Comparison of ENCODE assay signal across 8 cellular contexts in genomic region chr10:74827045-74827441, GRCh38. TPM values are rescaled to one million over a fixed set of nuclear protein-coding genes. Genes with fewer than 3 reads are reported as not detected.
DNase-seq lines count a peak whose midpoint lies in the region; ATAC-seq and TF ChIP-seq lines count a peak whose summit lies in the region.

No MANE protein-coding gene starts in this region.

- H3K4me1 ChIP-seq in BE2C (peaks cover 21% of the 10 kb centered on the region), mesenchymal stem cell (ENCODE audit: control insufficient read depth, insufficient read depth, low read depth, low read length) (peaks cover 10% of the 10 kb centered on the region), aorta (ENCODE audit: control insufficient read depth in 1 of 2, insufficient read depth in 2 of 2, low read length in 2 of 2) (peaks cover 2 to 5% of the 10 kb centered on the region in 2 donors)

- DNase-seq in BE2C (no peak), HEK293T (ENCODE audit: extremely low spot score) (no peak), mesenchymal stem cell (no peak), aorta (peak in 1 of 2 donors; percentile 54), NCI-H524 treated with DMSO at 0.1 percent for 48 hours (lab: John Stamatoyannopoulos, UW) (no peak), NCI-H1048 (lab: John Stamatoyannopoulos, UW) (no peak)

- H4K91ac ChIP-seq in mesenchymal stem cell (ENCODE audit: low read length): peak overlapping the region; percentile 6

- H3K14ac ChIP-seq in mesenchymal stem cell (ENCODE audit: low read length in 2 of 2): peak overlapping the region in 1 of 2 experiments; percentile 78

- H2AFZ ChIP-seq in mesenchymal stem cell (ENCODE audit: low read depth, low read length): no peak overlapping the region

- peak overlapping the region; percentile 65 for H3K4me3 ChIP-seq in BE2C (ENCODE audit: low read depth, low read length)
- peak overlapping the region; percentile 72 to 90 for H3K4me3 ChIP-seq in mesenchymal stem cell (ENCODE audit: insufficient read depth in 1 of 2, low read depth in 1 of 2, low read length in 2 of 2)
- peak overlapping the region; percentile 15 to 62 for H3K4me3 ChIP-seq in aorta (ENCODE audit: low read length in 2 of 2)

- intact Hi-C loops in aorta (cut with DNase I): loop anchor here (5.0 to 10.0 kb wide), 3 partner anchors 98 to 562 kb away; no protein-coding TSS in a partner anchor

- no peak overlapping the region for H2BK120ac ChIP-seq in mesenchymal stem cell (ENCODE audit: low read depth, low read length)

- POLR2A ChIA-PET in HEK293T (lab: Yijun Ruan, JAX): interaction anchor here (1.2 kb wide), 1 partner anchor 9 kb away, joined by 3 read pairs; no protein-coding TSS in a partner anchor

- H2AK5ac ChIP-seq in mesenchymal stem cell (ENCODE audit: low read length, severe bottlenecking): no peak overlapping the region

- H2BK12ac ChIP-seq in mesenchymal stem cell (ENCODE audit: low read length in 2 of 2): peak overlapping the region in 1 of 2 experiments; percentile 83

- no peak overlapping the region for H2BK15ac ChIP-seq in mesenchymal stem cell (ENCODE audit: low read depth, poor library complexity, severe bottlenecking)

- CTCF ChIA-PET in HEK293T (lab: Yijun Ruan, JAX): no interaction called here

- ATAC-seq in aorta (ENCODE audit: low FRiP score): no peak
- ATAC-seq in GM21360 (IDR thresholded peaks at IDR 0.05; ENCODE audit: unreplicated experiment): no peak

- H3K27me3 ChIP-seq in BE2C (no peaks in the 10 kb centered on the region), mesenchymal stem cell (ENCODE audit: control insufficient read depth in 1 of 2, insufficient read depth in 1 of 2, low read length in 2 of 2) (no peaks in the 10 kb centered on the region), aorta (ENCODE audit: control insufficient read depth in 1 of 2, insufficient read depth in 2 of 2, low read length in 1 of 2) (no peaks in the 10 kb centered on the region)

- H3K18ac ChIP-seq in mesenchymal stem cell (ENCODE audit: low read depth in 1 of 2, low read length in 2 of 2): peak overlapping the region in 1 of 2 experiments; percentile 86

- H3K9ac ChIP-seq in mesenchymal stem cell (ENCODE audit: low read length): peak overlapping the region; percentile 60

- peak overlapping the region in 1 of 2 experiments; percentile 87 for H3K23ac ChIP-seq in mesenchymal stem cell (ENCODE audit: low read length in 2 of 2)

- peak overlapping the region in 1 of 2 experiments; percentile 47 for H3K4ac ChIP-seq in mesenchymal stem cell (ENCODE audit: low read depth in 1 of 2, low read length in 2 of 2)

- peak overlapping the region; percentile 19 for H4K8ac ChIP-seq in mesenchymal stem cell (ENCODE audit: low read length)

- H3K27ac ChIP-seq in angular gyrus (ENCODE audit: low read depth, low read length): peak overlapping the region; percentile 84
- no peak overlapping the region for H3K27ac ChIP-seq in mesenchymal stem cell (ENCODE audit: low read length, poor library complexity, severe bottlenecking)
- no peak overlapping the region for H3K27ac ChIP-seq in aorta (ENCODE audit: low read depth in 1 of 2, low read length in 2 of 2)

- H3K9me3 ChIP-seq in BE2C (no peaks in the 10 kb centered on the region), mesenchymal stem cell (ENCODE audit: control insufficient read depth, low read length) (no peaks in the 10 kb centered on the region), aorta (ENCODE audit: control insufficient read depth, low read length) (no peaks in the 10 kb centered on the region)

- H3K79me1 ChIP-seq in mesenchymal stem cell (replicated peaks; ENCODE audit: low read length, poor library complexity, severe bottlenecking): peaks cover 10% of the 10 kb centered on the region

- 13% methylated on average over 17 of the region's 17 CpGs for WGBS in mesenchymal stem cell
- 4 to 8% methylated on average over 17 of the region's 17 CpGs for WGBS in aorta, 2 donors

- no peak overlapping the region for H2BK5ac ChIP-seq in mesenchymal stem cell (ENCODE audit: low read depth, low read length, poor library complexity, severe bottlenecking)

- H3K4me2 ChIP-seq in mesenchymal stem cell (ENCODE audit: low read length, poor library complexity, severe bottlenecking): peak overlapping the region; percentile 82

- H3K36me3 ChIP-seq in BE2C (no peaks in the 10 kb centered on the region), mesenchymal stem cell (ENCODE audit: control insufficient read depth in 1 of 2, insufficient read depth in 2 of 2, low read depth in 1 of 2, low read length in 2 of 2) (peaks cover 0 to 5% of the 10 kb centered on the region in 2 experiments), aorta (ENCODE audit: control insufficient read depth in 1 of 2, insufficient read depth in 2 of 2, low read length in 1 of 2) (no peaks in the 10 kb centered on the region)

- TF ChIP-seq CTCF in BE2C (IDR thresholded peaks at IDR 0.05; ENCODE audit: low read depth, low read length): no peak

TF ChIP-seq in HEK293T, 16 proteins besides CTCF, POLR2A, EP300 and RAD21:
- TF ChIP-seq, protein P1, sequence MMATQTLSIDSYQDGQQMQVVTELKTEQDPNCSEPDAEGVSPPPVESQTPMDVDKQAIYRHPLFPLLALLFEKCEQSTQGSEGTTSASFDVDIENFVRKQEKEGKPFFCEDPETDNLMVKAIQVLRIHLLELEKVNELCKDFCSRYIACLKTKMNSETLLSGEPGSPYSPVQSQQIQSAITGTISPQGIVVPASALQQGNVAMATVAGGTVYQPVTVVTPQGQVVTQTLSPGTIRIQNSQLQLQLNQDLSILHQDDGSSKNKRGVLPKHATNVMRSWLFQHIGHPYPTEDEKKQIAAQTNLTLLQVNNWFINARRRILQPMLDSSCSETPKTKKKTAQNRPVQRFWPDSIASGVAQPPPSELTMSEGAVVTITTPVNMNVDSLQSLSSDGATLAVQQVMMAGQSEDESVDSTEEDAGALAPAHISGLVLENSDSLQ (IDR thresholded peaks at IDR 0.05): no peak
- TF ChIP-seq L3MBTL2 (conservative IDR thresholded peaks at IDR 0.05) (peak; percentile 37; the same call in 1 of the 2 replicates), CTBP1 (IDR thresholded peaks at IDR 0.05; ENCODE audit: borderline replicate concordance) (peak; percentile 35; the same call in 1 of the 2 replicates)

RNA-seq across cellular contexts. Expression of gene KAT6B, which starts 0.6 kb away (rescaled TPM):
- 18.0 TPM for polyA plus RNA-seq in BE2C (2012; ENCODE audit: insufficient read depth, insufficient read length, low read depth)
- 9.1 TPM for polyA plus RNA-seq in mesenchymal stem cell (2013, experiment 1 of 2)
- 9.0 TPM for polyA plus RNA-seq in mesenchymal stem cell (2013, experiment 2 of 2)
- total RNA-seq in aorta: 10 to 100 TPM; 29.4 to 47.5 TPM
- polyA plus RNA-seq in aorta: 10 to 100 TPM in 1 of 2 donors, 1 to 10 TPM in 1; 8.5 to 13.5 TPM
